Comparison of ENCODE assay signal across 22 cellular contexts in the genomic region with DNA sequence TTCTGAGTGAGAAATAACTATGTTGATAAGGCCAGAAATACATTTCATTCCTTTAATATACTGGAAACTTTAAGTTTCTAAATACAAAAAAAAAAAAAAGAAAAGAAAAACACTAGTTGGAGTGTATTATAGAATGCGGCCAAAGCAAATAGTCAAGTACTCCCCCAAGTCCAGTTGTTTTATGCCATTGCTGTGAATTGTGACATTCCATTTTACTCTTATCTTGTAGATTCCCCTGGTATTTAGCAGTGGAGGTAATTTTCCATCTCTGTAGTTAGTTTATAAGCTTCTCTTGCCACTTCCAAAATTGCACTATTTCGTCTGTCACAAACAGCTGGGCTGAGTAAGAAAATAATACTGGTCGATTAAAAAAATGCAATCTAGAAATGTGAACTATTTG.
"Had no signal": no experiment of that assay in that cellular context is flagged by ENCODE, and none has a peak within 500 bp of the region (broad histone marks: within the 10 kb centered on the region; RNA-seq: fewer than 3 reads in every experiment).

No MANE protein-coding gene starts in this region.

- DNase-seq: cerebellar nuclear complex; dermis blood vessel endothelial cell; esophagus squamous epithelium; foreskin fibroblast; glutamatergic neuron; immature natural killer cell; left ventricle myocardium superior; mesenchymal stem cell; naive B cell; nephron progenitor cell; retina; stimulated activated CD4-positive, alpha-beta T cell treated with anti-CD3 and anti-CD28 coated beads, Interleukin-2, amount 100 ng/mL, for 24 hours; stimulated activated CD4-positive, alpha-beta T cell treated with anti-CD3 and anti-CD28 coated beads, Interleukin-4, amount 100 ng/mL, for 4 hours; stimulated activated naive B cell treated with anti-CD40 and anti-IgM and Interleukin-4, amounts not matched to agents 10 μg/mL and 1 μg/mL and 100 μg/mL, for 72 hours; stimulated activated naive CD8-positive, alpha-beta T cell treated with anti-CD3 and anti-CD28 coated beads, Interleukin-15, amount 100 ng/mL, for 72 hours; testis; trophoblast cell had no signal

- H3K27me3 ChIP-seq: esophagus squamous epithelium, gastroesophageal sphincter, testis had no signal

- H3K27ac ChIP-seq: esophagus squamous epithelium, gastroesophageal sphincter, parathyroid adenoma, prostate gland, testis had no signal

- H3K4me3 ChIP-seq: esophagus squamous epithelium, gastroesophageal sphincter, lung, prostate gland, testis had no signal

- H3K79me2 ChIP-seq: parathyroid adenoma had no signal

- H3K9me3 ChIP-seq: esophagus squamous epithelium, gastroesophageal sphincter, prostate gland, testis had no signal

- H3K9ac ChIP-seq: parathyroid adenoma had no signal

- H3K36me3 ChIP-seq: esophagus squamous epithelium, gastroesophageal sphincter, prostate gland had no signal

- H3K4me1 ChIP-seq: esophagus squamous epithelium, gastroesophageal sphincter, parathyroid adenoma, prostate gland, testis had no signal

- H2AFZ ChIP-seq: parathyroid adenoma had no signal

- ATAC-seq: gastroesophageal sphincter; left ventricle myocardium superior; sciatic nerve; stimulated activated naive B cell treated with anti-CD40 and anti-IgM and Interleukin-4, amounts not matched to agents 10 μg/mL and 1 μg/mL and 100 μg/mL, for 72 hours; stimulated activated naive CD8-positive, alpha-beta T cell treated with anti-CD3 and anti-CD28 coated beads, Interleukin-15, amount 100 ng/mL, for 72 hours had no signal
